ENCODE assay signal across 19 cellular contexts in genomic region chr7:4648111-4648510, GRCh38. TPM values are rescaled to one million over a fixed set of nuclear protein-coding genes. Genes with fewer than 3 reads are reported as not detected.
DNase-seq lines count a peak whose midpoint lies in the region; ATAC-seq and TF ChIP-seq lines count a peak whose summit lies in the region.
"Had no signal": no experiment of that assay in that cellular context is flagged by ENCODE, and none has a peak within 500 bp of the region (broad histone marks: within the 10 kb centered on the region; RNA-seq: fewer than 3 reads in every experiment).

No MANE protein-coding gene starts in this region.

- no peak for ATAC-seq in natural killer cell treated with Interleukin-12 subunit alpha and Interleukin-12 subunit beta and Interleukin-15 and Interleukin-18, amount 100 ng/mL, for 72 hours
- ATAC-seq in natural killer cell: no peak
- ATAC-seq: A549; CD8-positive, alpha-beta T cell had no signal

- WGBS in neuronal stem cell (ENCODE audit: extremely low coverage in 2 of 2, insufficient read length in 2 of 2, insufficient replicate concordance in 1 of 2), 2 donors: no CpG with 5 or more reads among the region's 7 CpGs

- H3K9ac ChIP-seq in neuronal stem cell (ENCODE audit: low read depth, low read length, poor library complexity): no peak overlapping the region
- H3K9ac ChIP-seq: BLaER1 treated with 17β-estradiol and CSF1 and Interleukin-3, amounts not matched to agents 10 nM and 100 nM had no signal

- H3K4me2 ChIP-seq in neuronal stem cell (ENCODE audit: insufficient read depth, low read length, poor library complexity, severe bottlenecking): no peak overlapping the region
- H3K4me2 ChIP-seq: A549; BLaER1 treated with 17β-estradiol and CSF1 and Interleukin-3, amounts not matched to agents 10 nM and 100 nM had no signal

- no peak overlapping the region for H3K23ac ChIP-seq in neuronal stem cell (ENCODE audit: low read depth, low read length, poor library complexity)

- H2AFZ ChIP-seq in neuronal stem cell (ENCODE audit: low read length): no peak overlapping the region

- no peaks in the 10 kb centered on the region for H3K9me3 ChIP-seq in neuronal stem cell (replicated peaks in 1 of 2; ENCODE audit: control insufficient read depth in 2 of 2, insufficient read depth in 1 of 2, low read depth in 1 of 2, low read length in 2 of 2)
- H3K9me3 ChIP-seq: A549, Caco-2 had no signal

- H3K79me1 ChIP-seq in neuronal stem cell (ENCODE audit: low read depth, low read length): no peaks in the 10 kb centered on the region

- H3K36me3 ChIP-seq in neuronal stem cell (replicated peaks in 1 of 2; ENCODE audit: control insufficient read depth in 2 of 2, insufficient read depth in 2 of 2, low read length in 2 of 2): no peaks in the 10 kb centered on the region
- H3K36me3 ChIP-seq: BLaER1 treated with 17β-estradiol and CSF1 and Interleukin-3, amounts not matched to agents 10 nM and 100 nM had no signal

- no peaks in the 10 kb centered on the region for H3K36me3 Mint-ChIP-seq in natural killer cell treated with Interleukin-12 subunit alpha and Interleukin-12 subunit beta and Interleukin-15 and Interleukin-18, amount 100 ng/mL, for 72 hours
- H3K36me3 Mint-ChIP-seq in natural killer cell (no peaks in the 10 kb centered on the region), chondrocyte (ENCODE audit: low read depth) (no peaks in the 10 kb centered on the region), osteocyte (ENCODE audit: unreplicated experiment) (no peaks in the 10 kb centered on the region)
- H3K36me3 Mint-ChIP-seq: CD8-positive, alpha-beta T cell had no signal

- H3K27ac Mint-ChIP-seq in natural killer cell treated with Interleukin-12 subunit alpha and Interleukin-12 subunit beta and Interleukin-15 and Interleukin-18, amount 100 ng/mL, for 72 hours: no peak overlapping the region
- no peak overlapping the region for H3K27ac Mint-ChIP-seq in natural killer cell
- H3K27ac Mint-ChIP-seq in chondrocyte (ENCODE audit: unreplicated experiment): no peak overlapping the region
- H3K27ac Mint-ChIP-seq in osteocyte (ENCODE audit: unreplicated experiment): no peak overlapping the region
- H3K27ac Mint-ChIP-seq: B cell; CD4-positive, alpha-beta T cell; CD8-positive, alpha-beta T cell had no signal

- H3K4me1 Mint-ChIP-seq in natural killer cell treated with Interleukin-12 subunit alpha and Interleukin-12 subunit beta and Interleukin-15 and Interleukin-18, amount 100 ng/mL, for 72 hours (ENCODE audit: low read depth in 2 of 2): no peaks in the 10 kb centered on the region
- H3K4me1 Mint-ChIP-seq in natural killer cell: no peaks in the 10 kb centered on the region
- H3K4me1 Mint-ChIP-seq in chondrocyte (ENCODE audit: low read depth): peaks cover 23% of the 10 kb centered on the region
- peaks cover 16% of the 10 kb centered on the region for H3K4me1 Mint-ChIP-seq in osteocyte (ENCODE audit: unreplicated experiment)
- H3K4me1 Mint-ChIP-seq: B cell had no signal

- no peaks in the 10 kb centered on the region for H3K27me3 Mint-ChIP-seq in natural killer cell treated with Interleukin-12 subunit alpha and Interleukin-12 subunit beta and Interleukin-15 and Interleukin-18, amount 100 ng/mL, for 72 hours
- H3K27me3 Mint-ChIP-seq in natural killer cell (ENCODE audit: low read depth in 2 of 2): no peaks in the 10 kb centered on the region
- no peaks in the 10 kb centered on the region for H3K27me3 Mint-ChIP-seq in chondrocyte (ENCODE audit: low read depth)
- no peaks in the 10 kb centered on the region for H3K27me3 Mint-ChIP-seq in osteocyte (ENCODE audit: unreplicated experiment)
- H3K27me3 Mint-ChIP-seq: B cell; CD4-positive, alpha-beta T cell had no signal

- no peak overlapping the region for H3K4me3 Mint-ChIP-seq in natural killer cell treated with Interleukin-12 subunit alpha and Interleukin-12 subunit beta and Interleukin-15 and Interleukin-18, amount 100 ng/mL, for 72 hours
- no peak overlapping the region for H3K4me3 Mint-ChIP-seq in natural killer cell
- no peak overlapping the region for H3K4me3 Mint-ChIP-seq in chondrocyte (ENCODE audit: unreplicated experiment)
- H3K4me3 Mint-ChIP-seq in osteocyte (ENCODE audit: unreplicated experiment): no peak overlapping the region
- H3K4me3 Mint-ChIP-seq: B cell; CD4-positive, alpha-beta T cell; CD8-positive, alpha-beta T cell had no signal

- no peak overlapping the region for H4K8ac ChIP-seq in neuronal stem cell (ENCODE audit: low read depth, low read length)

- TF ChIP-seq CTCF in natural killer cell (IDR thresholded peaks at IDR 0.05) (no peak), chondrocyte (IDR thresholded peaks at IDR 0.05) (no peak), osteocyte (IDR thresholded peaks at IDR 0.05) (no peak)

- no peak overlapping the region for H3K4me3 ChIP-seq in neuronal stem cell (ENCODE audit: low read length in 2 of 2)
- H3K4me3 ChIP-seq: A549; BLaER1 treated with 17β-estradiol and CSF1 and Interleukin-3, amounts not matched to agents 10 nM and 100 nM had no signal

- no peak overlapping the region for H3K27ac ChIP-seq in neuronal stem cell (replicated peaks; ENCODE audit: low read length)
- H3K27ac ChIP-seq: 22Rv1; A549; BLaER1 treated with 17β-estradiol and CSF1 and Interleukin-3, amounts not matched to agents 10 nM and 100 nM; C4-2B had no signal

- peak overlapping the region; percentile 2 for H2BK15ac ChIP-seq in neuronal stem cell (ENCODE audit: low read length)

- no peak overlapping the region for H2BK12ac ChIP-seq in neuronal stem cell (ENCODE audit: low read length)

- peak overlapping the region; percentile 64 for H3K18ac ChIP-seq in neuronal stem cell (ENCODE audit: low read length)

- no peak overlapping the region for H3K4ac ChIP-seq in neuronal stem cell (ENCODE audit: low read length)

- H2BK5ac ChIP-seq in neuronal stem cell (ENCODE audit: low read length): no peak overlapping the region

- peak; percentile 13 for DNase-seq in natural killer cell treated with Interleukin-12 subunit alpha and Interleukin-12 subunit beta and Interleukin-15 and Interleukin-18, amount 100 ng/mL, for 72 hours (ENCODE audit: low spot score)
- DNase-seq in natural killer cell (no peak), chondrocyte (ENCODE audit: low spot score) (peak; percentile 44), neuronal stem cell (ENCODE audit: low spot score) (no peak), osteocyte (ENCODE audit: extremely low spot score, unreplicated experiment) (no peak), NOMO-1 treated with DMSO at 0.1 percent for 48 hours (lab: John Stamatoyannopoulos, UW; ENCODE audit: unreplicated experiment) (no peak)
- no peak for DNase-seq in central memory CD4-positive, alpha-beta T cell
- DNase-seq: AML-193; Caco-2; Calu3; CD4-positive, alpha-beta T cell; CD8-positive, alpha-beta T cell; DMS79 treated with DMSO at 0.1 percent for 48 hours; GF-D8 had no signal

- no peak overlapping the region for H2BK120ac ChIP-seq in neuronal stem cell (ENCODE audit: low read depth, low read length)

- peaks cover 6 to 13% of the 10 kb centered on the region in 2 donors for H3K4me1 ChIP-seq in neuronal stem cell (ENCODE audit: control insufficient read depth in 2 of 2, insufficient read depth in 1 of 2, low read depth in 1 of 2, low read length in 2 of 2)

- no peak overlapping the region for H3K14ac ChIP-seq in neuronal stem cell (ENCODE audit: low read length)

- no peaks in the 10 kb centered on the region for H3K9me3 Mint-ChIP-seq in natural killer cell treated with Interleukin-12 subunit alpha and Interleukin-12 subunit beta and Interleukin-15 and Interleukin-18, amount 100 ng/mL, for 72 hours
- no peaks in the 10 kb centered on the region for H3K9me3 Mint-ChIP-seq in natural killer cell
- H3K9me3 Mint-ChIP-seq in chondrocyte (ENCODE audit: low read depth): peaks cover 2% of the 10 kb centered on the region
- no peaks in the 10 kb centered on the region for H3K9me3 Mint-ChIP-seq in osteocyte (ENCODE audit: unreplicated experiment)
- H3K9me3 Mint-ChIP-seq: CD4-positive, alpha-beta T cell; CD8-positive, alpha-beta T cell had no signal

- intact Hi-C loops in natural killer cell (cut with micrococcal nuclease): no loop called here

- no peaks in the 10 kb centered on the region for H3K27me3 ChIP-seq in neuronal stem cell (ENCODE audit: control insufficient read depth in 3 of 3, insufficient read depth in 3 of 3, low read depth in 1 of 3, low read length in 3 of 3)
- H3K27me3 ChIP-seq: BLaER1 treated with 17β-estradiol and CSF1 and Interleukin-3, amounts not matched to agents 10 nM and 100 nM had no signal

- no peak overlapping the region for H2AK5ac ChIP-seq in neuronal stem cell (ENCODE audit: low read depth, low read length)

- no peak overlapping the region for H4K91ac ChIP-seq in neuronal stem cell (ENCODE audit: low read depth, low read length, poor library complexity)

RNA-seq across cellular contexts. Expression of gene FOXK1, which starts 34.0 kb away (rescaled TPM):
- total RNA-seq in natural killer cell treated with Interleukin-12 subunit alpha and Interleukin-12 subunit beta and Interleukin-15 and Interleukin-18, amount 100 ng/mL, for 72 hours: 10 to 100 TPM; 35.6 to 48.1 TPM
- total RNA-seq in natural killer cell (10 to 100 TPM; 51.6 to 59.7 (median 55.3) TPM), chondrocyte (53.3 to 78.3 TPM (median 77.9 TPM) in 3 replicates), osteocyte (56.2 and 63.1 TPM in 2 replicates)
- polyA plus RNA-seq in neuronal stem cell (2013, experiment 1 of 2): 7.6 TPM
- polyA plus RNA-seq in neuronal stem cell (2013, experiment 2 of 2): 8.2 TPM

Comparison
In these comparisons a context has a peak if more than half of its experiments do, and no peak if none do; other contexts are left out.
1. DNase-seq: peak in natural killer cell treated with Interleukin-12 subunit alpha and Interleukin-12 subunit beta and Interleukin-15 and Interleukin-18, amount 100 ng/mL, for 72 hours (single experiment) and chondrocyte (single experiment); none in natural killer cell (single experiment), neuronal stem cell (single experiment), central memory CD4-positive, alpha-beta T cell (single experiment), osteocyte (single experiment) and NOMO-1 treated with DMSO at 0.1 percent for 48 hours (single experiment).